In genomic region chr1:6614953-6615785, GRCh38 we compare ENCODE assay signal across 8 cellular contexts. TPM values are rescaled to one million over a fixed set of nuclear protein-coding genes. Genes with fewer than 3 reads are reported as not detected.
A peak's percentile ranks its signal among the peaks of the same experiment; 100 is the strongest.
DNase-seq lines count a peak whose midpoint lies in the region; ATAC-seq and TF ChIP-seq lines count a peak whose summit lies in the region.

No MANE protein-coding gene starts in this region.

- TF ChIP-seq CTCF in Calu3 (IDR thresholded peaks at IDR 0.05; ENCODE audit: unreplicated experiment), result no peak
- TF ChIP-seq CTCF in RWPE1 (conservative IDR thresholded peaks at IDR 0.05; ENCODE audit: low read depth), result no peak
- no peak for TF ChIP-seq CTCF in epithelial cell of esophagus (IDR thresholded peaks at IDR 0.05; ENCODE audit: insufficient read depth, low read depth, low read length, missing control alignments)
- TF ChIP-seq CTCF in osteocyte (IDR thresholded peaks at IDR 0.05), result no peak

- CTCF ChIA-PET in Calu3 (lab: Charles Lee) (interaction anchor here (0.6 kb wide), 1 partner anchor 71 kb away, joined by 4 read pairs; no protein-coding TSS in a partner anchor), RWPE1 (lab: Yijun Ruan, JAX) (no interaction called here)

- H3K36me3 Mint-ChIP-seq in Calu3 (ENCODE audit: insufficient read depth, unreplicated experiment) (peaks cover 44% of the 10 kb centered on the region), osteocyte (ENCODE audit: unreplicated experiment) (peaks cover 11% of the 10 kb centered on the region)

- H3K27ac ChIP-seq in RWPE1, result peak overlapping the region; percentile 93

- no TSS peak for BruUV-seq in Calu3 (replicated peaks; lab: Mats Ljungman, UMichigan)

- DNase-seq in Calu3, result no peak
- peak; percentile 30 for DNase-seq in RWPE1 (ENCODE audit: low spot score)
- no peak for DNase-seq in epithelial cell of esophagus (ENCODE audit: low read depth)
- no peak for DNase-seq in osteocyte (ENCODE audit: extremely low spot score, unreplicated experiment)
- DNase-seq in NCI-H1092 (lab: John Stamatoyannopoulos, UW), result no peak
- DNase-seq in DMS153 (lab: John Stamatoyannopoulos, UW), result no peak
- DNase-seq in mucosa of gallbladder (ENCODE audit: low spot score), result no peak

- POLR2A ChIA-PET in RWPE1 (lab: Yijun Ruan, JAX; ENCODE audit: low non-redundant PET), result interaction anchor here (0.5 kb wide), 1 partner anchor 17 kb away, joined by 4 read pairs; no protein-coding TSS in a partner anchor

- no peaks in the 10 kb centered on the region for H3K27me3 Mint-ChIP-seq in Calu3 (ENCODE audit: unreplicated experiment)
- H3K27me3 Mint-ChIP-seq in osteocyte (ENCODE audit: unreplicated experiment), result no peaks in the 10 kb centered on the region

- H3K4me1 Mint-ChIP-seq in Calu3 (ENCODE audit: low read depth, unreplicated experiment) (no peaks in the 10 kb centered on the region), osteocyte (ENCODE audit: unreplicated experiment) (peaks cover 32% of the 10 kb centered on the region)

- H3K4me3 Mint-ChIP-seq in Calu3 (ENCODE audit: low read depth, unreplicated experiment) (peak overlapping the region; percentile 73), osteocyte (ENCODE audit: unreplicated experiment) (peak overlapping the region; percentile 76)

- no peaks in the 10 kb centered on the region for H3K9me3 Mint-ChIP-seq in Calu3 (ENCODE audit: low read depth, unreplicated experiment)
- H3K9me3 Mint-ChIP-seq in osteocyte (ENCODE audit: unreplicated experiment), result no peaks in the 10 kb centered on the region

- ATAC-seq in GM18498 (IDR thresholded peaks at IDR 0.05; ENCODE audit: unreplicated experiment), result no peak

- intact Hi-C loops in Calu3 (cut with micrococcal nuclease; ENCODE audit: unreplicated experiment), result no loop called here

- peak overlapping the region; percentile 59 for H3K4me3 ChIP-seq in epithelial cell of esophagus (ENCODE audit: low read length)

- H3K27ac Mint-ChIP-seq in Calu3 (ENCODE audit: unreplicated experiment) (no peak overlapping the region), osteocyte (ENCODE audit: unreplicated experiment) (peak overlapping the region; percentile 80)

RNA-seq across cellular contexts. Expression of gene PHF13, which starts 1.6 kb away (rescaled TPM):
- total RNA-seq in Calu3 (2022), result 14.2 and 14.5 TPM in 2 replicates
- total RNA-seq in osteocyte, result 24.0 and 28.9 TPM in 2 replicates
- total RNA-seq in mucosa of gallbladder, result 15.1 TPM

RNA-seq across cellular contexts. Expression of gene THAP3, which starts 9.5 kb away (rescaled TPM):
- total RNA-seq in Calu3 (2022), result 11.4 and 11.5 TPM in 2 replicates
- 16.5 and 18.7 TPM in 2 replicates for total RNA-seq in osteocyte
- total RNA-seq in mucosa of gallbladder, result 25.2 TPM

RNA-seq across cellular contexts. Expression of gene KLHL21, which starts 12.5 kb away (rescaled TPM):
- total RNA-seq in Calu3 (2022) (21.8 and 23.5 TPM in 2 replicates), osteocyte (27.3 and 27.5 TPM in 2 replicates), mucosa of gallbladder (42.4 TPM)

RNA-seq across cellular contexts. Expression of gene ZBTB48, which starts 35.4 kb away (rescaled TPM):
- total RNA-seq in Calu3 (2022) (24.4 and 25.2 TPM in 2 replicates), osteocyte (28.8 and 29.1 TPM in 2 replicates), mucosa of gallbladder (55.1 TPM)
